In genomic region chr11:116849491-116849890, GRCh38 we compare ENCODE assay signal across 16 cellular contexts. TPM values are rescaled to one million over a fixed set of nuclear protein-coding genes. Genes with fewer than 3 reads are reported as not detected.
DNase-seq lines count a peak whose midpoint lies in the region; ATAC-seq, FAIRE-seq and TF ChIP-seq lines count a peak whose summit lies in the region.
"Had no signal": no experiment of that assay in that cellular context is flagged by ENCODE, and none has a peak within 500 bp of the region (broad histone marks: within the 10 kb centered on the region; RNA-seq: fewer than 3 reads in every experiment).

No MANE protein-coding gene starts in this region.

- no peaks in the 10 kb centered on the region for H4K20me1 ChIP-seq in BLaER1 treated with 17β-estradiol and CSF1 and Interleukin-3, amounts not matched to agents 10 nM and 100 nM
- no peaks in the 10 kb centered on the region for H4K20me1 ChIP-seq in PC-3 (ENCODE audit: low read length)

- H3K27ac Mint-ChIP-seq in CD4-positive, alpha-beta memory T cell: peak overlapping the region in 6 of 7 donors; percentile 30 to 97 (median 64)
- peak overlapping the region; percentile 39 to 49 for H3K27ac Mint-ChIP-seq in effector memory CD8-positive, alpha-beta T cell

- peaks cover 44 to 51% (median 46%) of the 10 kb centered on the region in 11 experiments for H3K36me3 ChIP-seq in BLaER1 treated with 17β-estradiol and CSF1 and Interleukin-3, amounts not matched to agents 10 nM and 100 nM
- H3K36me3 ChIP-seq in CD4-positive, alpha-beta memory T cell (ENCODE audit: insufficient read depth, low read length): peaks cover 42% of the 10 kb centered on the region
- peaks cover 15% of the 10 kb centered on the region; the same call in 1 of the 2 replicates for H3K36me3 ChIP-seq in PC-3 (ENCODE audit: low read depth, low read length)

- peaks cover 13% of the 10 kb centered on the region for H3F3A ChIP-seq in PC-3 (ENCODE audit: low read length, unreplicated experiment)

- H3K27me3 Mint-ChIP-seq in CD4-positive, alpha-beta memory T cell: no peaks in the 10 kb centered on the region
- H3K27me3 Mint-ChIP-seq in effector memory CD8-positive, alpha-beta T cell: no peaks in the 10 kb centered on the region

- DNase-seq in CD4-positive, alpha-beta memory T cell: no peak
- DNase-seq in KG1 (lab: John Stamatoyannopoulos, UW) (peak; percentile 8), HTR-8/SVneo (ENCODE audit: insufficient read length, low spot score) (no peak), PC-3 (no peak)
- no peak for DNase-seq in effector memory CD8-positive, alpha-beta T cell
- DNase-seq: ACHN, AML-193, MV-4-11, NCI-H1436 treated with DMSO at 0.1 percent for 48 hours, NCI-H2081, NCI-H510A treated with DMSO at 0.1 percent for 48 hours had no signal

- peaks cover 47 to 52% (median 50%) of the 10 kb centered on the region in 4 donors for H3K4me1 Mint-ChIP-seq in CD4-positive, alpha-beta memory T cell
- peaks cover 47 to 48% of the 10 kb centered on the region in 2 donors for H3K4me1 Mint-ChIP-seq in effector memory CD8-positive, alpha-beta T cell (ENCODE audit: low read depth in 2 of 2)

- POLR2A ChIA-PET in CD4-positive, alpha-beta memory T cell (lab: Charles Lee; ENCODE audit: partially characterized antibody): interaction anchor here (1.1 to 7.7 kb wide), 3 partner anchors 13 to 249 kb away, joined by 3 to 103 read pairs (median 4); partner anchors contain the start of genes APOA1 and ZPR1
- POLR2A ChIA-PET in PC-3 (lab: Charles Lee; ENCODE audit: unreplicated experiment): no interaction called here

- no peak for ATAC-seq in effector memory CD8-positive, alpha-beta T cell (replicated peaks)
- ATAC-seq in GM18511 (IDR thresholded peaks at IDR 0.05; ENCODE audit: unreplicated experiment): no peak
- no peak for ATAC-seq in PC-3
- ATAC-seq: Panc1 had no signal

- H3K9me3 ChIP-seq in BLaER1 treated with 17β-estradiol and CSF1 and Interleukin-3, amounts not matched to agents 10 nM and 100 nM (replicated peaks in 1 of 11): no peaks in the 10 kb centered on the region
- H3K9me3 ChIP-seq in CD4-positive, alpha-beta memory T cell (ENCODE audit: control insufficient read depth in 1 of 2, low read length in 2 of 2): no peaks in the 10 kb centered on the region
- H3K9me3 ChIP-seq in PC-3 (ENCODE audit: low read length): no peaks in the 10 kb centered on the region

- peak overlapping the region; percentile 72 to 96 (median 91) for H3K4me2 ChIP-seq in BLaER1 treated with 17β-estradiol and CSF1 and Interleukin-3, amounts not matched to agents 10 nM and 100 nM
- H3K4me2 ChIP-seq in PC-3 (ENCODE audit: low read length): no peak overlapping the region

- no peak for TF ChIP-seq CTCF in PC-3 (conservative IDR thresholded peaks at IDR 0.05; ENCODE audit: low read depth, low read length)

- H3K9ac ChIP-seq in BLaER1 treated with 17β-estradiol and CSF1 and Interleukin-3, amounts not matched to agents 10 nM and 100 nM: peak overlapping the region in 9 of 11 experiments; percentile 6 to 67 (median 42); a peak in 16 of 22 replicates
- H3K9ac ChIP-seq in PC-3 (ENCODE audit: low read length): no peak overlapping the region

- BruUV-seq in PC-3 (replicated peaks; lab: Mats Ljungman, UMichigan): no TSS peak

- FAIRE-seq in HTR-8/SVneo (lab: Jason Lieb, UNC): no peak
- FAIRE-seq: H1 had no signal

- H3K9me3 Mint-ChIP-seq in CD4-positive, alpha-beta memory T cell: peaks cover 0 to 3% (median 0%) of the 10 kb centered on the region in 8 donors
- H3K9me3 Mint-ChIP-seq in effector memory CD8-positive, alpha-beta T cell: no peaks in the 10 kb centered on the region

- no peaks in the 10 kb centered on the region for H3K9me2 ChIP-seq in PC-3 (replicated peaks; ENCODE audit: low read length)

- H3K4me1 ChIP-seq in BLaER1 treated with 17β-estradiol and CSF1 and Interleukin-3, amounts not matched to agents 10 nM and 100 nM: peaks cover 59 to 73% (median 61%) of the 10 kb centered on the region in 10 experiments
- peaks cover 54% of the 10 kb centered on the region for H3K4me1 ChIP-seq in CD4-positive, alpha-beta memory T cell (ENCODE audit: insufficient read depth, low read length)
- peaks cover 31% of the 10 kb centered on the region for H3K4me1 ChIP-seq in PC-3 (ENCODE audit: insufficient read depth, low read length)

- CTCF ChIA-PET in CD4-positive, alpha-beta memory T cell (lab: Charles Lee; ENCODE audit: partially characterized antibody): interaction anchor here (1.1 to 12.6 kb wide), 4 partner anchors 9 to 256 kb away, joined by 3 to 168 read pairs (median 35); partner anchors contain the start of genes APOA1 and APOA5
- CTCF ChIA-PET in PC-3 (lab: Charles Lee): no interaction called here

- peak overlapping the region in 1 of 10 experiments; percentile 5; a peak in 2 of 20 replicates for H3K4me3 ChIP-seq in BLaER1 treated with 17β-estradiol and CSF1 and Interleukin-3, amounts not matched to agents 10 nM and 100 nM
- H3K4me3 ChIP-seq in CD4-positive, alpha-beta memory T cell (ENCODE audit: low read length in 2 of 2): no peak overlapping the region
- no peak overlapping the region for H3K4me3 ChIP-seq in PC-3 (ENCODE audit: low read length)

- no peaks in the 10 kb centered on the region for H3K79me2 ChIP-seq in PC-3 (ENCODE audit: low read length)

- H2AFZ ChIP-seq in PC-3 (ENCODE audit: low read length): no peak overlapping the region

- H3K36me3 Mint-ChIP-seq in CD4-positive, alpha-beta memory T cell: peaks cover 39 to 40% of the 10 kb centered on the region in 2 donors
- peaks cover 55% of the 10 kb centered on the region for H3K36me3 Mint-ChIP-seq in effector memory CD8-positive, alpha-beta T cell (ENCODE audit: insufficient read depth)

- intact Hi-C loops in CD4-positive, alpha-beta memory T cell (cut with micrococcal nuclease): no loop called here
- intact Hi-C loops in PC-3 (cut with micrococcal nuclease): no loop called here

- no peaks in the 10 kb centered on the region for H3K27me3 ChIP-seq in BLaER1 treated with 17β-estradiol and CSF1 and Interleukin-3, amounts not matched to agents 10 nM and 100 nM
- H3K27me3 ChIP-seq in CD4-positive, alpha-beta memory T cell (ENCODE audit: insufficient read depth, low read length): no peaks in the 10 kb centered on the region
- H3K27me3 ChIP-seq in PC-3 (ENCODE audit: low read length): no peaks in the 10 kb centered on the region

- no peak overlapping the region for H3K4me3 Mint-ChIP-seq in CD4-positive, alpha-beta memory T cell
- peak overlapping the region in 1 of 2 donors; percentile 68 for H3K4me3 Mint-ChIP-seq in effector memory CD8-positive, alpha-beta T cell

- peak overlapping the region in 9 of 11 experiments; percentile 73 to 95 (median 92); a peak in 18 of 22 replicates for H3K27ac ChIP-seq in BLaER1 treated with 17β-estradiol and CSF1 and Interleukin-3, amounts not matched to agents 10 nM and 100 nM
- H3K27ac ChIP-seq in CD4-positive, alpha-beta memory T cell (ENCODE audit: low read depth, low read length): no peak overlapping the region
- H3K27ac ChIP-seq in PC-3 (ENCODE audit: low read length): no peak overlapping the region

RNA-seq across cellular contexts. Expression of gene APOA1, which starts 12.1 kb away (rescaled TPM):
- total RNA-seq in CD4-positive, alpha-beta memory T cell: under 1 TPM in 1 of 2 experiments, not detected in 1; 0.75 TPM
- polyA plus RNA-seq in CD4-positive, alpha-beta memory T cell: under 1 TPM in 1 of 2 donors, not detected in 1; 0.50 TPM
- 0.33 TPM in 1 of 2 replicates, not detected in the other for total RNA-seq in PC-3 (2014; rRNA removed)
- total RNA-seq: H1 had no signal

RNA-seq across cellular contexts. Expression of gene APOC3, which starts 19.8 kb away (rescaled TPM):
- not detected for total RNA-seq in CD4-positive, alpha-beta memory T cell
- not detected for polyA plus RNA-seq in CD4-positive, alpha-beta memory T cell
- not detected in 2 replicates for total RNA-seq in PC-3 (2014; rRNA removed)
- total RNA-seq: Daoy, H1 had no signal
- polyA plus RNA-seq: H1 had no signal

RNA-seq across cellular contexts. Expression of gene APOA4, which starts 26.4 kb away (rescaled TPM):
- not detected for total RNA-seq in CD4-positive, alpha-beta memory T cell
- not detected for polyA plus RNA-seq in CD4-positive, alpha-beta memory T cell
- not detected in 2 replicates for total RNA-seq in PC-3 (2014; rRNA removed)
- total RNA-seq: Daoy, H1 had no signal
- polyA plus RNA-seq: H1 had no signal

RNA-seq across cellular contexts. Expression of gene APOA5, which starts 57.8 kb away (rescaled TPM):
- total RNA-seq in CD4-positive, alpha-beta memory T cell: not detected
- polyA plus RNA-seq in CD4-positive, alpha-beta memory T cell: not detected
- not detected in 2 replicates for total RNA-seq in PC-3 (2014; rRNA removed)
- total RNA-seq: Daoy had no signal

Comparison
In these comparisons a context has a peak if more than half of its experiments do, and no peak if none do; other contexts are left out.
1. H3K27ac ChIP-seq: peak in BLaER1 treated with 17β-estradiol and CSF1 and Interleukin-3, amounts not matched to agents 10 nM and 100 nM (9 of 11); none in CD4-positive, alpha-beta memory T cell (single experiment) and PC-3 (single experiment).